ENCODE assay signal across 2 cellular contexts in the genomic region with DNA sequence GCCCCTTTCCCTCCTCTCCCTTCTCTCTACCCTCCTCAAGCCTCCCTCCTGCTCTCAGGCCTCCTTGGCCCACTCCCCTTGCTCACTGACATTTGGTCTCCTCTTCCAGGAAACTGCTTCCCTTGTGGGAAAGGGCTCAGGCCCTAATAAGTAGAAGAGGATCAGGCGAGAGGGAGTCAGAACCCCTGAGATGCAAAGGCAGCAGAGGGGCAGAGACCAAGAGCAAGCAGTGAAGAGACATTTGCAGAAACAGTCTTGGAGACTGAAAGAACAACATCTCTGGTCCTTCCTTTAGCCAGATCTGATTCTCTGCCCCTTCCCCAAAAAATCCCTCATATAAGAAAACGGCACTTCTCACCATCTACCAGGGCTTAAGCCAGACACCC.
TF ChIP-seq lines count a peak whose summit lies in the region.

No MANE protein-coding gene starts in this region.

TF ChIP-seq in SK-N-SH, 30 proteins besides CTCF, POLR2A, EP300 and RAD21 (continued from another document):
- TF ChIP-seq, protein P1, sequence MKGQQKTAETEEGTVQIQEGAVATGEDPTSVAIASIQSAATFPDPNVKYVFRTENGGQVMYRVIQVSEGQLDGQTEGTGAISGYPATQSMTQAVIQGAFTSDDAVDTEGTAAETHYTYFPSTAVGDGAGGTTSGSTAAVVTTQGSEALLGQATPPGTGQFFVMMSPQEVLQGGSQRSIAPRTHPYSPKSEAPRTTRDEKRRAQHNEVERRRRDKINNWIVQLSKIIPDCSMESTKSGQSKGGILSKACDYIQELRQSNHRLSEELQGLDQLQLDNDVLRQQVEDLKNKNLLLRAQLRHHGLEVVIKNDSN (IDR thresholded peaks at IDR 0.05; ENCODE audit: borderline replicate concordance, low read depth) = no peak
- TF ChIP-seq EZH2phosphoT487 (IDR thresholded peaks at IDR 0.05; ENCODE audit: borderline replicate concordance, low read depth) = no peak
- TF ChIP-seq NRF1 (IDR thresholded peaks at IDR 0.05; ENCODE audit: low read depth, low read length) = no peak
- TF ChIP-seq ELF1 (IDR thresholded peaks at IDR 0.05) = no peak
- TF ChIP-seq GABPA (IDR thresholded peaks at IDR 0.05; ENCODE audit: low read depth) = no peak
- no peak for TF ChIP-seq RCOR1 (IDR thresholded peaks at IDR 0.05; ENCODE audit: low read length)
- TF ChIP-seq, protein P2, sequence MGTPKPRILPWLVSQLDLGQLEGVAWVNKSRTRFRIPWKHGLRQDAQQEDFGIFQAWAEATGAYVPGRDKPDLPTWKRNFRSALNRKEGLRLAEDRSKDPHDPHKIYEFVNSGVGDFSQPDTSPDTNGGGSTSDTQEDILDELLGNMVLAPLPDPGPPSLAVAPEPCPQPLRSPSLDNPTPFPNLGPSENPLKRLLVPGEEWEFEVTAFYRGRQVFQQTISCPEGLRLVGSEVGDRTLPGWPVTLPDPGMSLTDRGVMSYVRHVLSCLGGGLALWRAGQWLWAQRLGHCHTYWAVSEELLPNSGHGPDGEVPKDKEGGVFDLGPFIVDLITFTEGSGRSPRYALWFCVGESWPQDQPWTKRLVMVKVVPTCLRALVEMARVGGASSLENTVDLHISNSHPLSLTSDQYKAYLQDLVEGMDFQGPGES (IDR thresholded peaks at IDR 0.05; ENCODE audit: low read depth, low read length) = no peak
- TF ChIP-seq FOXJ3 (CRISPR knock-in tag; IDR thresholded peaks at IDR 0.05) = no peak
- no peak for TF ChIP-seq SIN3A (IDR thresholded peaks at IDR 0.05; ENCODE audit: borderline replicate concordance, low read depth, low read length)
- no peak for TF ChIP-seq NFIC (IDR thresholded peaks at IDR 0.05; ENCODE audit: borderline replicate concordance)
- TF ChIP-seq POLR2AphosphoS5 (IDR thresholded peaks at IDR 0.05; ENCODE audit: low read depth, low read length) = no peak
- TF ChIP-seq JUND (IDR thresholded peaks at IDR 0.05) = no peak
- TF ChIP-seq, protein P3, sequence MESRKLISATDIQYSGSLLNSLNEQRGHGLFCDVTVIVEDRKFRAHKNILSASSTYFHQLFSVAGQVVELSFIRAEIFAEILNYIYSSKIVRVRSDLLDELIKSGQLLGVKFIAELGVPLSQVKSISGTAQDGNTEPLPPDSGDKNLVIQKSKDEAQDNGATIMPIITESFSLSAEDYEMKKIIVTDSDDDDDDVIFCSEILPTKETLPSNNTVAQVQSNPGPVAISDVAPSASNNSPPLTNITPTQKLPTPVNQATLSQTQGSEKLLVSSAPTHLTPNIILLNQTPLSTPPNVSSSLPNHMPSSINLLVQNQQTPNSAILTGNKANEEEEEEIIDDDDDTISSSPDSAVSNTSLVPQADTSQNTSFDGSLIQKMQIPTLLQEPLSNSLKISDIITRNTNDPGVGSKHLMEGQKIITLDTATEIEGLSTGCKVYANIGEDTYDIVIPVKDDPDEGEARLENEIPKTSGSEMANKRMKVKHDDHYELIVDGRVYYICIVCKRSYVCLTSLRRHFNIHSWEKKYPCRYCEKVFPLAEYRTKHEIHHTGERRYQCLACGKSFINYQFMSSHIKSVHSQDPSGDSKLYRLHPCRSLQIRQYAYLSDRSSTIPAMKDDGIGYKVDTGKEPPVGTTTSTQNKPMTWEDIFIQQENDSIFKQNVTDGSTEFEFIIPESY (IDR thresholded peaks at IDR 0.05; ENCODE audit: borderline replicate concordance, low read depth) = no peak
- TF ChIP-seq SMC3 (IDR thresholded peaks at IDR 0.05; ENCODE audit: low read depth, low read length) = no peak
- TF ChIP-seq, protein P4, sequence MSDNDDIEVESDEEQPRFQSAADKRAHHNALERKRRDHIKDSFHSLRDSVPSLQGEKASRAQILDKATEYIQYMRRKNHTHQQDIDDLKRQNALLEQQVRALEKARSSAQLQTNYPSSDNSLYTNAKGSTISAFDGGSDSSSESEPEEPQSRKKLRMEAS (IDR thresholded peaks at IDR 0.05; ENCODE audit: low read depth) = no peak

TF ChIP-seq in SK-N-SH treated with all-trans-retinoic acid at 6 μM for 48 hours, 23 proteins besides CTCF, POLR2A, EP300 and RAD21 (continued from another document):
- TF ChIP-seq, protein P5, sequence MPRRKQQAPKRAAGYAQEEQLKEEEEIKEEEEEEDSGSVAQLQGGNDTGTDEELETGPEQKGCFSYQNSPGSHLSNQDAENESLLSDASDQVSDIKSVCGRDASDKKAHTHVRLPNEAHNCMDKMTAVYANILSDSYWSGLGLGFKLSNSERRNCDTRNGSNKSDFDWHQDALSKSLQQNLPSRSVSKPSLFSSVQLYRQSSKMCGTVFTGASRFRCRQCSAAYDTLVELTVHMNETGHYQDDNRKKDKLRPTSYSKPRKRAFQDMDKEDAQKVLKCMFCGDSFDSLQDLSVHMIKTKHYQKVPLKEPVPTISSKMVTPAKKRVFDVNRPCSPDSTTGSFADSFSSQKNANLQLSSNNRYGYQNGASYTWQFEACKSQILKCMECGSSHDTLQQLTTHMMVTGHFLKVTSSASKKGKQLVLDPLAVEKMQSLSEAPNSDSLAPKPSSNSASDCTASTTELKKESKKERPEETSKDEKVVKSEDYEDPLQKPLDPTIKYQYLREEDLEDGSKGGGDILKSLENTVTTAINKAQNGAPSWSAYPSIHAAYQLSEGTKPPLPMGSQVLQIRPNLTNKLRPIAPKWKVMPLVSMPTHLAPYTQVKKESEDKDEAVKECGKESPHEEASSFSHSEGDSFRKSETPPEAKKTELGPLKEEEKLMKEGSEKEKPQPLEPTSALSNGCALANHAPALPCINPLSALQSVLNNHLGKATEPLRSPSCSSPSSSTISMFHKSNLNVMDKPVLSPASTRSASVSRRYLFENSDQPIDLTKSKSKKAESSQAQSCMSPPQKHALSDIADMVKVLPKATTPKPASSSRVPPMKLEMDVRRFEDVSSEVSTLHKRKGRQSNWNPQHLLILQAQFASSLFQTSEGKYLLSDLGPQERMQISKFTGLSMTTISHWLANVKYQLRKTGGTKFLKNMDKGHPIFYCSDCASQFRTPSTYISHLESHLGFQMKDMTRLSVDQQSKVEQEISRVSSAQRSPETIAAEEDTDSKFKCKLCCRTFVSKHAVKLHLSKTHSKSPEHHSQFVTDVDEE (CRISPR knock-in tag; IDR thresholded peaks at IDR 0.05) = no peak
- TF ChIP-seq, protein P6, sequence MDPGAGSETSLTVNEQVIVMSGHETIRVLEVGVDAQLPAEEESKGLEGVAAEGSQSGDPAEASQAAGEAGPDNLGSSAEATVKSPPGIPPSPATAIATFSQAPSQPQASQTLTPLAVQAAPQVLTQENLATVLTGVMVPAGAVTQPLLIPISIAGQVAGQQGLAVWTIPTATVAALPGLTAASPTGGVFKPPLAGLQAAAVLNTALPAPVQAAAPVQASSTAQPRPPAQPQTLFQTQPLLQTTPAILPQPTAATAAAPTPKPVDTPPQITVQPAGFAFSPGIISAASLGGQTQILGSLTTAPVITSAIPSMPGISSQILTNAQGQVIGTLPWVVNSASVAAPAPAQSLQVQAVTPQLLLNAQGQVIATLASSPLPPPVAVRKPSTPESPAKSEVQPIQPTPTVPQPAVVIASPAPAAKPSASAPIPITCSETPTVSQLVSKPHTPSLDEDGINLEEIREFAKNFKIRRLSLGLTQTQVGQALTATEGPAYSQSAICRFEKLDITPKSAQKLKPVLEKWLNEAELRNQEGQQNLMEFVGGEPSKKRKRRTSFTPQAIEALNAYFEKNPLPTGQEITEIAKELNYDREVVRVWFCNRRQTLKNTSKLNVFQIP (CRISPR knock-in tag; IDR thresholded peaks at IDR 0.05; ENCODE audit: borderline replicate concordance, low read depth) = no peak
- TF ChIP-seq RARB (CRISPR knock-in tag; IDR thresholded peaks at IDR 0.05) (no peak), ISL1 (CRISPR knock-in tag; IDR thresholded peaks at IDR 0.05) (no peak), OSR1 (CRISPR knock-in tag; IDR thresholded peaks at IDR 0.05) (no peak), TOX (CRISPR knock-in tag; IDR thresholded peaks at IDR 0.05; ENCODE audit: borderline replicate concordance) (no peak), PPARA (CRISPR knock-in tag; IDR thresholded peaks at IDR 0.05; ENCODE audit: borderline replicate concordance) (no peak), ZFP3 (CRISPR knock-in tag; IDR thresholded peaks at IDR 0.05) (no peak)
